In genomic region chr12:2854669-2855453, GRCh38 we compare ENCODE assay signal across 1 cellular context.
TF ChIP-seq lines count a peak whose summit lies in the region.

No MANE protein-coding gene starts in this region.

TF ChIP-seq in IMR-90, 13 proteins besides CTCF, POLR2A, EP300 and RAD21:
- TF ChIP-seq USF2 (IDR thresholded peaks at IDR 0.05; ENCODE audit: low read depth, low read length) (no peak), CHD1 (IDR thresholded peaks at IDR 0.05; ENCODE audit: low read depth, low read length) (no peak), BHLHE40 (IDR thresholded peaks at IDR 0.05; ENCODE audit: low read depth, low read length) (no peak), MAZ (IDR thresholded peaks at IDR 0.05; ENCODE audit: borderline replicate concordance, low read depth, low read length) (no peak), ELK1 (IDR thresholded peaks at IDR 0.05; ENCODE audit: borderline replicate concordance, low read depth, low read length) (no peak)
